ENCODE assay signal across 1 cellular context in the genomic region with DNA sequence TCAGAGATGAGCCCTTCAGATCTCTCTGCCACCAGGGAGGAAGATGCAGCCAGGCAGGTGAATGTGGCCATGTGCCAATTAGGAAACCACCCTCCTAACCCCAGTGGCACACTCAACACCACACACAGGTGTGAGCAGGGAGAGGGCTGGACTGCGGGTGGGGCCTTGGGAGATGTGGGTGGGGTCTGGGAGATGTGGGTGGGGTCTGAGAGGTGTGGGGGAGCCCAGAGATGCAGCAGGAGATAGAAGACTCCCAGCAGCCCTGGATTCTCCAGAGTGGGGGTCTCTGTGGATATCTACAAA.
TF ChIP-seq lines count a peak whose summit lies in the region.

No MANE protein-coding gene starts in this region.

TF ChIP-seq in HCT116, 20 proteins besides CTCF, POLR2A, EP300 and RAD21 (continued from another document):
- TF ChIP-seq ATF3 (IDR thresholded peaks at IDR 0.05) (no peak), POLR2AphosphoS5 (IDR thresholded peaks at IDR 0.05; ENCODE audit: low read depth, low read length) (no peak), EZH2 (IDR thresholded peaks at IDR 0.05) (no peak), TCF7L2 (IDR thresholded peaks at IDR 0.05; ENCODE audit: borderline replicate concordance, extremely low read depth, insufficient read depth, insufficient read length) (no peak), JUND (IDR thresholded peaks at IDR 0.05) (no peak), SIN3A (IDR thresholded peaks at IDR 0.05; ENCODE audit: low read depth) (no peak)
TF ChIP-seq in HCT116: peak in this region for 0.
